Comparison of ENCODE assay signal across 9 cellular contexts in the genomic region with DNA sequence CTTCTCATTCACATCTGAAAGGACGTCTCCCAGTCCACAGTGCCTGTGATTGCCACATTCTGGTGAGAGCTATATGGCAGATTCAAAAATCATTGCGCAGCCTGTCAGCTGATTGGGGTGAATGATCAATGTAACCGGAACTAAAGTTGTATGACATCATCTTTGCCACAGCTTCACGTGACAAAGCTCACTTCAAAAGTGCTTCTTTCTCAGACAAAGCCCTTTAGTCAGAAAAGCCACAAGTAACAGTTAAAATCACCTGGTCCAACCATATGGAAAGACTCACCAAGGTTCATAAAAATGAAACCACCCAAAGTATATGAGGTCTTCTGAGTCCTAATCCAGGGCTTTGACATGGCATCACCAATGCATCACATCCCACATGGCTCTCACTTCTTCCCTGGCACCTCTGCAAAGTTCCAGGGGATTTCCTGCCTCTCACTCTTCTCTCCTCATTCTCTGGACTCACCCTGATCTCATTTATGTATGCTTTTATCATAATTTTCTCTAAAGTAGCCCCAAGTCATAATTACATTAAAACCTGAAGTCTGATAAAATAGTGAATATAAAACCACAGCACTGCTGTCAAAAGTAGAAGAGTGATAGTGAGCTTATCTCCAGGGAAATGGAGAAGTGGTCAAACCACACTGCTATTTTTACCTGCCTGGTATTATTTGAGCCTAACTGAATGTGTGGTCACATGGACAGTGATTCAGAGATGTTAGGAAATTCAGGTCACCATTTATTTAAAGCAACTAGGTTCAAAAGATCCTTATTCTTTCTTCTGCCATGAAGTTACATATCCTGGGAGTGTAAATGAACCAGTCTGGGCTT.
DNase-seq lines count a peak whose midpoint lies in the region; ATAC-seq, FAIRE-seq and TF ChIP-seq lines count a peak whose summit lies in the region.
"Had no signal": no experiment of that assay in that cellular context is flagged by ENCODE, and none has a peak within 500 bp of the region (broad histone marks: within the 10 kb centered on the region; RNA-seq: fewer than 3 reads in every experiment).

No MANE protein-coding gene starts in this region.

- FAIRE-seq in GM19239 (lab: Jason Lieb, UNC): peak; percentile 98

- H3K27ac Mint-ChIP-seq in T-helper 17 cell: peak overlapping the region; percentile 83
- no peak overlapping the region for H3K27ac Mint-ChIP-seq in type B pancreatic cell

- H3K36me3 Mint-ChIP-seq in T-helper 17 cell (ENCODE audit: low read depth): peaks cover 3% of the 10 kb centered on the region
- H3K36me3 Mint-ChIP-seq in type B pancreatic cell: no peaks in the 10 kb centered on the region

- in situ Hi-C loops in astrocyte of the spinal cord (cut with HindIII; ENCODE audit: low sequenced_read_pairs): no loop called here

- H3K9me3 ChIP-seq in T-helper 17 cell (ENCODE audit: control insufficient read depth, low read length, poor library complexity, severe bottlenecking): no peaks in the 10 kb centered on the region
- H3K9me3 ChIP-seq: SJSA1 had no signal

- ATAC-seq in HG03139 (IDR thresholded peaks at IDR 0.05; ENCODE audit: unreplicated experiment) (peak; percentile 43), T-helper 17 cell (peak; percentile 87)

- peaks cover 3% of the 10 kb centered on the region for H3K9me3 Mint-ChIP-seq in type B pancreatic cell

- H3K4me3 ChIP-seq in astrocyte of the spinal cord (ENCODE audit: low read depth, low read length): no peak overlapping the region
- H3K4me3 ChIP-seq: SJSA1 had no signal

- H3K4me1 Mint-ChIP-seq in T-helper 17 cell (peaks cover 18% of the 10 kb centered on the region), type B pancreatic cell (ENCODE audit: unreplicated experiment) (no peaks in the 10 kb centered on the region)

- DNase-seq in GM19239 (ENCODE audit: insufficient read length, low spot score) (peak; percentile 12), T-helper 17 cell (peak in 2 of 3 donors; percentile 14), astrocyte of the spinal cord (ENCODE audit: low read depth, low spot score) (peak; percentile 27), D341Med (ENCODE audit: low spot score) (no peak), type B pancreatic cell (ENCODE audit: extremely low spot score, unreplicated experiment) (no peak), retina (no peak)
- DNase-seq in stimulated activated CD4-positive, alpha-beta T cell treated with anti-CD3 and anti-CD28 coated beads, Interleukin-4, amount 100 ng/mL, for 24 hours: peak; percentile 70

- H3K27me3 Mint-ChIP-seq in T-helper 17 cell (no peaks in the 10 kb centered on the region), type B pancreatic cell (no peaks in the 10 kb centered on the region)

- H3K4me3 Mint-ChIP-seq in T-helper 17 cell (no peak overlapping the region), type B pancreatic cell (no peak overlapping the region)

- TF ChIP-seq CTCF in astrocyte of the spinal cord (IDR thresholded peaks at IDR 0.05; ENCODE audit: low read depth, low read length) (no peak), type B pancreatic cell (conservative IDR thresholded peaks at IDR 0.05) (no peak)

Comparison
In these comparisons a context has a peak if more than half of its experiments do, and no peak if none do; other contexts are left out.
1. DNase-seq: peak in GM19239 (single experiment), T-helper 17 cell (2 of 3), astrocyte of the spinal cord (single experiment) and stimulated activated CD4-positive, alpha-beta T cell treated with anti-CD3 and anti-CD28 coated beads, Interleukin-4, amount 100 ng/mL, for 24 hours (single experiment); none in D341Med (single experiment), type B pancreatic cell (single experiment) and retina (single experiment).